13 cellular contexts compared by ENCODE assay signal in the genomic region with DNA sequence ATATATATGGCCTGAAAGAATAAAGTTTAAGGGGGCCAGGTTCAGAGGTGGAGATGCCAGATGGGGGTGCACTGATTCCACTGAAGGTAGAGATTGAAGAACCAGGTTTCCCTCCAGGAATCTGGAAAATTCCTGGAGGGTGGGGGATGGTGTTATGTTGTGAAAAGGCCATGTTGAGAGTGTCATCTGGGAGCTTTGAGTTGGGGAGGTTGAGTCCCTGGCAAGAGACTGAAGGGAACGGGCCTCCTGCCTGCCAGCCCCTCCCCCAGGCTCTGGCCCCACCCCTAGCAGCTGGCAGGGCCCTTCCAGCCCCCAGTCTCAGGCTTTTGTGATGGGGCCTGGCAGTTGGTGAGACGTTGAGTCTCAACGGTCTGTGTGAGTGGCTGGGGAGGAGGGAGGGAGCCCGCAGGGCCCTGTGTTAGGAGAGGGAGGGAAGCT. TPM values are rescaled to one million over a fixed set of nuclear protein-coding genes. Genes with fewer than 3 reads are reported as not detected.
DNase-seq lines count a peak whose midpoint lies in the region; ATAC-seq and TF ChIP-seq lines count a peak whose summit lies in the region.
"Had no signal": no experiment of that assay in that cellular context is flagged by ENCODE, and none has a peak within 500 bp of the region (broad histone marks: within the 10 kb centered on the region; RNA-seq: fewer than 3 reads in every experiment).

No MANE protein-coding gene starts in this region.

- H4K20me1 ChIP-seq in PC-9 (ENCODE audit: insufficient read depth): no peaks in the 10 kb centered on the region

- peaks cover 10% of the 10 kb centered on the region for H3K27me3 ChIP-seq in cardiac muscle cell
- no peaks in the 10 kb centered on the region for H3K27me3 ChIP-seq in PC-9 (ENCODE audit: insufficient read depth, low read depth)
- H3K27me3 ChIP-seq: vagina had no signal

- peak; percentile 41 for TF ChIP-seq CTCF in cardiac muscle cell (IDR thresholded peaks at IDR 0.05; ENCODE audit: low read depth, low read length)
- no peak for TF ChIP-seq CTCF in PC-9 (conservative IDR thresholded peaks at IDR 0.05)
- no peak for TF ChIP-seq CTCF in glutamatergic neuron (IDR thresholded peaks at IDR 0.05; ENCODE audit: partially characterized antibody, unreplicated experiment)

- peak; percentile 52 to 57 for DNase-seq in cardiac muscle cell (ENCODE audit: low read depth in 1 of 2, low spot score in 1 of 2)
- DNase-seq in Right ventricle myocardium inferior (ENCODE audit: missing footprints): no peak
- DNase-seq in PC-9: no peak
- DNase-seq in glutamatergic neuron: peak; percentile 52
- DNase-seq in activated T-cell treated with anti-CD3 and anti-CD28 coated beads, Interleukin-2, amount 50 U/mL, for 24 hours: no peak
- DNase-seq in left lobe of liver (ENCODE audit: low spot score): no peak
- DNase-seq: foreskin melanocyte, lower lobe of right lung, MV-4-11 had no signal

- no TSS peak for BruUV-seq in PC-9 (replicated peaks; lab: Mats Ljungman, UMichigan)

- H3K4me2 ChIP-seq in PC-9: peak overlapping the region; percentile 69

- H2AFZ ChIP-seq in PC-9: no peak overlapping the region

- CTCF ChIA-PET in PC-9 (lab: Charles Lee): interaction anchor here (0.6 kb wide), 1 partner anchor 38 kb away, joined by 3 read pairs; no protein-coding TSS in a partner anchor

- no peak overlapping the region for H3K4me3 ChIP-seq in cardiac muscle cell
- H3K4me3 ChIP-seq in PC-9: no peak overlapping the region
- H3K4me3 ChIP-seq: lower lobe of right lung, vagina had no signal

- peaks cover 11% of the 10 kb centered on the region for H3F3A ChIP-seq in PC-9 (ENCODE audit: insufficient read depth, low read depth)

- ATAC-seq in Right ventricle myocardium inferior (no peak), HG03097 (IDR thresholded peaks at IDR 0.05; ENCODE audit: low FRiP score, unreplicated experiment) (no peak), GM19452 (IDR thresholded peaks at IDR 0.05; ENCODE audit: unreplicated experiment) (no peak), left lobe of liver (no peak)
- ATAC-seq: lower lobe of right lung had no signal

- H3K79me2 ChIP-seq in PC-9 (ENCODE audit: low read depth): peaks cover 39% of the 10 kb centered on the region

- H3K4me3 Mint-ChIP-seq in glutamatergic neuron (ENCODE audit: unreplicated experiment): peak overlapping the region; percentile 75
- no peak overlapping the region for H3K4me3 Mint-ChIP-seq in activated T-cell treated with anti-CD3 and anti-CD28 coated beads, Interleukin-2, amount 50 U/mL, for 24 hours

- peaks cover 27% of the 10 kb centered on the region for H3K4me1 Mint-ChIP-seq in glutamatergic neuron (ENCODE audit: low read depth, unreplicated experiment)
- H3K4me1 Mint-ChIP-seq in activated T-cell treated with anti-CD3 and anti-CD28 coated beads, Interleukin-2, amount 50 U/mL, for 24 hours (ENCODE audit: low read depth): peaks cover 19% of the 10 kb centered on the region

- no peak overlapping the region for H3K27ac ChIP-seq in cardiac muscle cell
- 0 out of 2 replicates have a peak overlapping the region, but pooled peaks have one; percentile 99 for H3K27ac ChIP-seq in PC-9
- H3K27ac ChIP-seq: vagina had no signal

- peaks cover 6% of the 10 kb centered on the region for H3K36me3 Mint-ChIP-seq in glutamatergic neuron (ENCODE audit: unreplicated experiment)
- H3K36me3 Mint-ChIP-seq in activated T-cell treated with anti-CD3 and anti-CD28 coated beads, Interleukin-2, amount 50 U/mL, for 24 hours (ENCODE audit: low read depth): no peaks in the 10 kb centered on the region

- POLR2A ChIA-PET in PC-9 (lab: Charles Lee; ENCODE audit: unreplicated experiment): no interaction called here

- peak overlapping the region; percentile 76 for H3K27ac Mint-ChIP-seq in glutamatergic neuron (ENCODE audit: unreplicated experiment)
- no peak overlapping the region for H3K27ac Mint-ChIP-seq in activated T-cell treated with anti-CD3 and anti-CD28 coated beads, Interleukin-2, amount 50 U/mL, for 24 hours
- H3K27ac Mint-ChIP-seq: B cell had no signal

- no peaks in the 10 kb centered on the region for H3K9me2 ChIP-seq in PC-9 (ENCODE audit: insufficient read depth)

- peaks cover 18% of the 10 kb centered on the region for H3K27me3 Mint-ChIP-seq in glutamatergic neuron (ENCODE audit: unreplicated experiment)
- H3K27me3 Mint-ChIP-seq in activated T-cell treated with anti-CD3 and anti-CD28 coated beads, Interleukin-2, amount 50 U/mL, for 24 hours: peaks cover 55% of the 10 kb centered on the region

- peaks cover 12% of the 10 kb centered on the region for H3K9me3 Mint-ChIP-seq in glutamatergic neuron (ENCODE audit: unreplicated experiment)
- no peaks in the 10 kb centered on the region for H3K9me3 Mint-ChIP-seq in activated T-cell treated with anti-CD3 and anti-CD28 coated beads, Interleukin-2, amount 50 U/mL, for 24 hours

- H3K9me3 ChIP-seq in cardiac muscle cell (ENCODE audit: low read depth): no peaks in the 10 kb centered on the region
- no peaks in the 10 kb centered on the region for H3K9me3 ChIP-seq in PC-9 (ENCODE audit: insufficient read depth, low read depth)
- H3K9me3 ChIP-seq: lower lobe of right lung, vagina had no signal

- H3K4me1 ChIP-seq in cardiac muscle cell (ENCODE audit: low read depth) (peaks cover 5% of the 10 kb centered on the region), PC-9 (replicated peaks; ENCODE audit: insufficient read depth) (peaks cover 20% of the 10 kb centered on the region)

- H3K36me3 ChIP-seq in cardiac muscle cell (no peaks in the 10 kb centered on the region), PC-9 (ENCODE audit: low read depth) (no peaks in the 10 kb centered on the region)
- H3K36me3 ChIP-seq: lower lobe of right lung, vagina had no signal

- intact Hi-C loops in Right ventricle myocardium inferior (cut with DNase I): no loop called here
- intact Hi-C loops in PC-9 (cut with micrococcal nuclease; ENCODE audit: unreplicated experiment): no loop called here

RNA-seq across cellular contexts. Expression of gene PTPRU, which starts 4.1 kb away (rescaled TPM):
- 64.8 and 89.7 TPM in 2 replicates for total RNA-seq in cardiac muscle cell
- 23.2 and 37.4 TPM in 2 replicates for polyA plus RNA-seq in cardiac muscle cell
- 23.5 TPM for total RNA-seq in Right ventricle myocardium inferior
- total RNA-seq in PC-9 (2021): 31.4 and 44.3 TPM in 2 replicates
- total RNA-seq in glutamatergic neuron (ENCODE audit: unreplicated experiment): 92.5 TPM
- total RNA-seq in left lobe of liver: 19.5 TPM

RNA-seq across cellular contexts. Expression of gene MECR, which starts 9.7 kb away (rescaled TPM):
- total RNA-seq in cardiac muscle cell: 24.8 and 41.4 TPM in 2 replicates
- polyA plus RNA-seq in cardiac muscle cell: 60.0 and 62.8 TPM in 2 replicates
- total RNA-seq in Right ventricle myocardium inferior: 35.4 TPM
- total RNA-seq in PC-9 (2021): 46.4 and 53.9 TPM in 2 replicates
- 21.4 TPM for total RNA-seq in glutamatergic neuron (ENCODE audit: unreplicated experiment)
- 13.7 TPM for total RNA-seq in left lobe of liver

RNA-seq across cellular contexts. Expression of gene SRSF4, which starts 58.7 kb away (rescaled TPM):
- total RNA-seq in cardiac muscle cell (46.4 and 92.6 TPM in 2 replicates), Right ventricle myocardium inferior (52.4 TPM), PC-9 (2021) (75.7 and 87.6 TPM in 2 replicates), glutamatergic neuron (ENCODE audit: unreplicated experiment) (69.0 TPM), left lobe of liver (33.0 TPM)
- polyA plus RNA-seq in cardiac muscle cell: 72.3 and 113 TPM in 2 replicates

Comparison
In these comparisons a context has a peak if more than half of its experiments do, and no peak if none do; other contexts are left out.
1. DNase-seq: peak in cardiac muscle cell (2 of 2) and glutamatergic neuron (single experiment); none in Right ventricle myocardium inferior (single experiment), PC-9 (0 of 2), activated T-cell treated with anti-CD3 and anti-CD28 coated beads, Interleukin-2, amount 50 U/mL, for 24 hours (single experiment) and left lobe of liver (single experiment).